ENCODE assay signal across 1 cellular context in the genomic region with DNA sequence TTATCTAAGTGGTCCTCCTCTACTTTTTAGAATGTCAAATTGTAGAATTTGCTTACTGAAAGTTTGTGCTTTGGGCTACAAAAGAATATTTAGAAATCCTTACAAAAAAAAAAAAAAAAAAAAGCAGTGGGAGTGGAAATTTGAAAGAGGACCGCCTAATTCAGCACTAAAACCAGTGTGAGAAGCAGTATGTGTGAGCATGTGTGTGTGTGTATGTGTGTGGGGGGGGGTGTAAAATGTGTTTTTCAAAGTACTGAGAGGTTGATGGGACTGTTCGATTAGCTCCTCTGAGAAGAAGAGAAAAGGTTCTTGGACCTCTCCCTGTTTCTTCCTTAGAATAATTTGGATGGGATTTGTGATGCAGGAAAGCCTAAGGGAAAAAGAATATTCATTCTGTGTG.
TF ChIP-seq lines count a peak whose summit lies in the region.

A gene with protein sequence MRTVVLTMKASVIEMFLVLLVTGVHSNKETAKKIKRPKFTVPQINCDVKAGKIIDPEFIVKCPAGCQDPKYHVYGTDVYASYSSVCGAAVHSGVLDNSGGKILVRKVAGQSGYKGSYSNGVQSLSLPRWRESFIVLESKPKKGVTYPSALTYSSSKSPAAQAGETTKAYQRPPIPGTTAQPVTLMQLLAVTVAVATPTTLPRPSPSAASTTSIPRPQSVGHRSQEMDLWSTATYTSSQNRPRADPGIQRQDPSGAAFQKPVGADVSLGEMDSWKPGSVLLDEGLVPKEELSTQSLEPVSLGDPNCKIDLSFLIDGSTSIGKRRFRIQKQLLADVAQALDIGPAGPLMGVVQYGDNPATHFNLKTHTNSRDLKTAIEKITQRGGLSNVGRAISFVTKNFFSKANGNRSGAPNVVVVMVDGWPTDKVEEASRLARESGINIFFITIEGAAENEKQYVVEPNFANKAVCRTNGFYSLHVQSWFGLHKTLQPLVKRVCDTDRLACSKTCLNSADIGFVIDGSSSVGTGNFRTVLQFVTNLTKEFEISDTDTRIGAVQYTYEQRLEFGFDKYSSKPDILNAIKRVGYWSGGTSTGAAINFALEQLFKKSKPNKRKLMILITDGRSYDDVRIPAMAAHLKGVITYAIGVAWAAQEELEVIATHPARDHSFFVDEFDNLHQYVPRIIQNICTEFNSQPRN (plus strand): TSS at position 175 of the 400 bp plus-strand sequence. CDS start 19,664 bp downstream, outside the sequence.

TF ChIP-seq in HEK293, 187 proteins besides CTCF, POLR2A, EP300 and RAD21 (continued from another document):
- TF ChIP-seq HOXA7 (CRISPR knock-in tag; IDR thresholded peaks at IDR 0.05; ENCODE audit: borderline replicate concordance) (no peak), ZEB2 (tag by site-specific recombination; IDR thresholded peaks at IDR 0.05) (no peak), ZNF571 (tag by site-specific recombination; IDR thresholded peaks at IDR 0.05) (no peak), ZSCAN18 (tag by site-specific recombination; IDR thresholded peaks at IDR 0.05) (no peak), ZFHX2 (tag by site-specific recombination; conservative IDR thresholded peaks at IDR 0.05) (0 out of 2 replicates have a peak, but pooled peaks have one; percentile 15), REST (tag by site-specific recombination; IDR thresholded peaks at IDR 0.05) (0 out of 2 replicates have a peak, but pooled peaks have one; percentile 13), GLI4 (tag by site-specific recombination; IDR thresholded peaks at IDR 0.05) (no peak), AEBP2 (tag by site-specific recombination; IDR thresholded peaks at IDR 0.05; ENCODE audit: borderline replicate concordance) (no peak), ZNF280C (tag by site-specific recombination; IDR thresholded peaks at IDR 0.05) (no peak)
TF ChIP-seq in HEK293: peak in this region for 3.
